Comparison of ENCODE assay signal across 18 cellular contexts in the genomic region with DNA sequence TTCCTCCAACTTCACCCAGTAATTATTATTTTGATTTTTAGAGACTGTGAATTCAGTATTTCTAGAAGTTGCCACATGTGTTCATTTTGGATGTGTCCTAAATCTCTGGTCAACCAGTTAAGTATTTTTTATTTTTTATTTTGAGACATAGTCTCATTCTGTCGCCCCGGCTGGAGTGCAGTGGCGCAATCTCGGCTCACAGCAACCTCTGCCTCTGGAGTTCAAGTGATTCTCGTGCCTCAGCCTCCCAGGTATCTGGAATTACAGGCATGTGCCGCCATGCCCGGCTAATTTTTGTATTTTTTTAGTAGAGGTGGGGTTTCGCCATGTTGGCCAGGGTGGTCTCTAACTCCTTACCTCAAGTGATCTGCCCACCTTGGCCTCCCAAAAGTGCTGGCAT. TPM values are rescaled to one million over a fixed set of nuclear protein-coding genes. Genes with fewer than 3 reads are reported as not detected.
DNase-seq lines count a peak whose midpoint lies in the region; ATAC-seq and TF ChIP-seq lines count a peak whose summit lies in the region.
"Had no signal": no experiment of that assay in that cellular context is flagged by ENCODE, and none has a peak within 500 bp of the region (broad histone marks: within the 10 kb centered on the region; RNA-seq: fewer than 3 reads in every experiment).

No MANE protein-coding gene starts in this region.

- H3K79me2 ChIP-seq in ACC112 (ENCODE audit: control insufficient read depth, insufficient read depth, low read length, unreplicated experiment): peaks cover 66% of the 10 kb centered on the region
- peaks cover 99% of the 10 kb centered on the region for H3K79me2 ChIP-seq in GM23338 (replicated peaks; ENCODE audit: insufficient read depth)
- no peaks in the 10 kb centered on the region for H3K79me2 ChIP-seq in Karpas-422 (ENCODE audit: low read length)

- TF ChIP-seq CTCF in GM23338 (conservative IDR thresholded peaks at IDR 0.05; ENCODE audit: low read depth in 2 of 2) (no peak), chondrocyte (IDR thresholded peaks at IDR 0.05) (no peak), nephron progenitor cell (IDR thresholded peaks at IDR 0.05) (no peak), type B pancreatic cell (conservative IDR thresholded peaks at IDR 0.05) (no peak)

- H3K27ac ChIP-seq in ACC112 (ENCODE audit: low read depth, low read length): peak overlapping the region; percentile 32; the same call in 1 of the 2 replicates
- peak overlapping the region; percentile 53 for H3K27ac ChIP-seq in GM23338 (ENCODE audit: low read depth)
- no peak overlapping the region for H3K27ac ChIP-seq in Karpas-422 (ENCODE audit: low read length)

- no peak overlapping the region for H3K9ac ChIP-seq in Karpas-422 (ENCODE audit: low read length)

- no peak overlapping the region for H3K4me3 Mint-ChIP-seq in GM23338
- H3K4me3 Mint-ChIP-seq in chondrocyte (ENCODE audit: unreplicated experiment): no peak overlapping the region
- H3K4me3 Mint-ChIP-seq in nephron progenitor cell: no peak overlapping the region
- H3K4me3 Mint-ChIP-seq in type B pancreatic cell: no peak overlapping the region
- H3K4me3 Mint-ChIP-seq: neural crest cell; stimulated activated memory B cell treated with anti-CD40 and anti-IgM and Interleukin-4, amounts not matched to agents 10 μg/mL and 1 μg/mL and 100 μg/mL, for 72 hours had no signal

- H3K36me3 ChIP-seq in ACC112 (ENCODE audit: insufficient read depth, low read length) (no peaks in the 10 kb centered on the region), GM23338 (ENCODE audit: insufficient read depth) (no peaks in the 10 kb centered on the region), Karpas-422 (ENCODE audit: insufficient read depth, low read length) (no peaks in the 10 kb centered on the region)
- H3K36me3 ChIP-seq: breast epithelium, HAP-1, uterus had no signal

- H4K20me1 ChIP-seq in GM23338 (replicated peaks; ENCODE audit: insufficient read depth) (peaks cover 13% of the 10 kb centered on the region), Karpas-422 (ENCODE audit: insufficient read depth, low read depth, low read length) (no peaks in the 10 kb centered on the region)

- H3K4me1 ChIP-seq in ACC112 (ENCODE audit: control insufficient read depth, insufficient read depth, low read length, unreplicated experiment) (peaks cover 40% of the 10 kb centered on the region), GM23338 (ENCODE audit: insufficient read depth) (peaks cover 28% of the 10 kb centered on the region), Karpas-422 (ENCODE audit: low read length) (peaks cover 22% of the 10 kb centered on the region)

- H3K4me3 ChIP-seq in ACC112 (ENCODE audit: low read depth, low read length) (no peak overlapping the region), GM23338 (no peak overlapping the region), Karpas-422 (ENCODE audit: low read length) (no peak overlapping the region)
- H3K4me3 ChIP-seq: breast epithelium, HAP-1, uterus had no signal

- peaks cover 42% of the 10 kb centered on the region for H3K4me1 Mint-ChIP-seq in GM23338
- H3K4me1 Mint-ChIP-seq in chondrocyte (ENCODE audit: low read depth): peaks cover 56% of the 10 kb centered on the region
- peaks cover 47% of the 10 kb centered on the region for H3K4me1 Mint-ChIP-seq in nephron progenitor cell
- peaks cover 33% of the 10 kb centered on the region for H3K4me1 Mint-ChIP-seq in type B pancreatic cell (ENCODE audit: unreplicated experiment)

- H2AFZ ChIP-seq in ACC112 (ENCODE audit: low read length, unreplicated experiment): no peak overlapping the region
- no peak overlapping the region for H2AFZ ChIP-seq in GM23338
- H2AFZ ChIP-seq in Karpas-422 (ENCODE audit: low read length): no peak overlapping the region

- no peaks in the 10 kb centered on the region for H3F3A ChIP-seq in GM23338 (replicated peaks; ENCODE audit: low read depth)

- H3K27ac Mint-ChIP-seq in GM23338 (peak overlapping the region; percentile 62), chondrocyte (ENCODE audit: unreplicated experiment) (peak overlapping the region; percentile 25), nephron progenitor cell (peak overlapping the region; percentile 78), type B pancreatic cell (no peak overlapping the region)
- H3K27ac Mint-ChIP-seq: stimulated activated memory B cell treated with anti-CD40 and anti-IgM and Interleukin-4, amounts not matched to agents 10 μg/mL and 1 μg/mL and 100 μg/mL, for 72 hours had no signal

- no peaks in the 10 kb centered on the region for H3K36me3 Mint-ChIP-seq in GM23338 (ENCODE audit: low read depth)
- no peaks in the 10 kb centered on the region for H3K36me3 Mint-ChIP-seq in chondrocyte (ENCODE audit: low read depth)
- H3K36me3 Mint-ChIP-seq in nephron progenitor cell (ENCODE audit: low read depth): peaks cover 9% of the 10 kb centered on the region
- H3K36me3 Mint-ChIP-seq in type B pancreatic cell: peaks cover 3% of the 10 kb centered on the region
- H3K36me3 Mint-ChIP-seq: stimulated activated memory B cell treated with anti-CD40 and anti-IgM and Interleukin-4, amounts not matched to agents 10 μg/mL and 1 μg/mL and 100 μg/mL, for 72 hours had no signal

- H3K9me2 ChIP-seq in GM23338 (ENCODE audit: insufficient read depth) (no peaks in the 10 kb centered on the region), Karpas-422 (replicated peaks; ENCODE audit: insufficient read depth, low read length) (no peaks in the 10 kb centered on the region)

- H3K4me2 ChIP-seq in GM23338: no peak overlapping the region
- H3K4me2 ChIP-seq in Karpas-422 (ENCODE audit: low read depth, low read length, poor library complexity, severe bottlenecking): no peak overlapping the region

- DNase-seq in GM23338 (ENCODE audit: low spot score): no peak
- DNase-seq in chondrocyte (ENCODE audit: low spot score): no peak
- DNase-seq in nephron progenitor cell: no peak
- DNase-seq in Karpas-422: no peak
- DNase-seq in mucosa of gallbladder (ENCODE audit: low spot score): no peak
- no peak for DNase-seq in type B pancreatic cell (ENCODE audit: extremely low spot score, unreplicated experiment)
- DNase-seq: AML-193, Caco-2, NCI-H1694 treated with DMSO at 0.1 percent for 48 hours, NCI-H2227 treated with DMSO at 0.1 percent for 48 hours, uterus had no signal

- no peaks in the 10 kb centered on the region for H3K9me3 ChIP-seq in Karpas-422 (ENCODE audit: low read length)
- H3K9me3 ChIP-seq: breast epithelium, Caco-2, HAP-1, uterus had no signal

- H3K9me3 Mint-ChIP-seq in GM23338: no peaks in the 10 kb centered on the region
- no peaks in the 10 kb centered on the region for H3K9me3 Mint-ChIP-seq in chondrocyte (ENCODE audit: low read depth)
- H3K9me3 Mint-ChIP-seq in nephron progenitor cell: no peaks in the 10 kb centered on the region
- no peaks in the 10 kb centered on the region for H3K9me3 Mint-ChIP-seq in type B pancreatic cell
- H3K9me3 Mint-ChIP-seq: activated naive CD4-positive, alpha-beta T cell treated with anti-CD3 and anti-CD28 coated beads, Interleukin-2, amount 50 U/mL, for 72 hours; neural crest cell; stimulated activated memory B cell treated with anti-CD40 and anti-IgM and Interleukin-4, amounts not matched to agents 10 μg/mL and 1 μg/mL and 100 μg/mL, for 72 hours had no signal

- peaks cover 7% of the 10 kb centered on the region for H3K27me3 Mint-ChIP-seq in GM23338 (ENCODE audit: insufficient read depth, low read depth, poor library complexity)
- H3K27me3 Mint-ChIP-seq in chondrocyte (ENCODE audit: low read depth): no peaks in the 10 kb centered on the region
- H3K27me3 Mint-ChIP-seq in nephron progenitor cell (ENCODE audit: low read depth, poor library complexity): no peaks in the 10 kb centered on the region
- H3K27me3 Mint-ChIP-seq in type B pancreatic cell: no peaks in the 10 kb centered on the region
- H3K27me3 Mint-ChIP-seq: stimulated activated memory B cell treated with anti-CD40 and anti-IgM and Interleukin-4, amounts not matched to agents 10 μg/mL and 1 μg/mL and 100 μg/mL, for 72 hours had no signal

- H3K27me3 ChIP-seq in ACC112 (ENCODE audit: insufficient read depth, low read length): no peaks in the 10 kb centered on the region
- H3K27me3 ChIP-seq in GM23338 (ENCODE audit: insufficient read depth): no peaks in the 10 kb centered on the region
- no peaks in the 10 kb centered on the region for H3K27me3 ChIP-seq in Karpas-422 (ENCODE audit: low read length)
- H3K27me3 ChIP-seq: breast epithelium, uterus had no signal

- ATAC-seq in GM23338: no peak
- ATAC-seq: activated naive CD4-positive, alpha-beta T cell treated with anti-CD3 and anti-CD28 coated beads, Interleukin-2, amount 50 U/mL, for 72 hours; esophagus mucosa; stimulated activated memory B cell treated with anti-CD40 and anti-IgM and Interleukin-4, amounts not matched to agents 10 μg/mL and 1 μg/mL and 100 μg/mL, for 72 hours had no signal

TF ChIP-seq in GM23338, 12 proteins besides CTCF, POLR2A, EP300 and RAD21 (continues in another document):
- TF ChIP-seq EZH2phosphoT487 (IDR thresholded peaks at IDR 0.05; ENCODE audit: unreplicated experiment) (no peak), EZH2 (IDR thresholded peaks at IDR 0.05; ENCODE audit: low read depth, unreplicated experiment) (no peak), JUNB (IDR thresholded peaks at IDR 0.05; ENCODE audit: unreplicated experiment) (no peak), ZNF331 (CRISPR knock-in tag; IDR thresholded peaks at IDR 0.05; ENCODE audit: low read depth) (no peak), STAT1 (IDR thresholded peaks at IDR 0.05; ENCODE audit: unreplicated experiment) (no peak), NANOG (IDR thresholded peaks at IDR 0.05; ENCODE audit: borderline replicate concordance) (no peak), CREB1 (CRISPR knock-in tag; IDR thresholded peaks at IDR 0.05; ENCODE audit: low read depth) (no peak)
- TF ChIP-seq, protein P1, sequence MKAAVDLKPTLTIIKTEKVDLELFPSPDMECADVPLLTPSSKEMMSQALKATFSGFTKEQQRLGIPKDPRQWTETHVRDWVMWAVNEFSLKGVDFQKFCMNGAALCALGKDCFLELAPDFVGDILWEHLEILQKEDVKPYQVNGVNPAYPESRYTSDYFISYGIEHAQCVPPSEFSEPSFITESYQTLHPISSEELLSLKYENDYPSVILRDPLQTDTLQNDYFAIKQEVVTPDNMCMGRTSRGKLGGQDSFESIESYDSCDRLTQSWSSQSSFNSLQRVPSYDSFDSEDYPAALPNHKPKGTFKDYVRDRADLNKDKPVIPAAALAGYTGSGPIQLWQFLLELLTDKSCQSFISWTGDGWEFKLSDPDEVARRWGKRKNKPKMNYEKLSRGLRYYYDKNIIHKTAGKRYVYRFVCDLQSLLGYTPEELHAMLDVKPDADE (IDR thresholded peaks at IDR 0.05): no peak

RNA-seq across cellular contexts. Expression of a gene that starts 8.0 kb away (rescaled TPM):
- 317 and 399 TPM in 2 replicates for total RNA-seq in GM23338 (2014; rRNA removed; shearing (Covaris generic))
- 87.3 and 104 TPM in 2 replicates for polyA plus RNA-seq in GM23338 (2016; fragmentation: Nextera tagmentation; extraction: Ambion mirVana)
- total RNA-seq in chondrocyte (377 to 446 TPM (median 386 TPM) in 3 replicates), mucosa of gallbladder (404 TPM), type B pancreatic cell (ENCODE audit: low replicate concordance) (160 and 201 TPM in 2 replicates)
- 4.9 and 6.2 TPM in 2 replicates for total RNA-seq in Karpas-422 (2014; rRNA removed; shearing (Covaris generic); ENCODE audit: low replicate concordance)

Comparison
In these comparisons a context has a peak if more than half of its experiments do, and no peak if none do; other contexts are left out.
1. RNA of a gene that starts 8.0 kb away (total RNA-seq): 404 TPM in mucosa of gallbladder (single experiment), 317 to 399 TPM in GM23338, 377 to 446 TPM in chondrocyte and 160 to 201 TPM in type B pancreatic cell; 4.9 to 6.2 TPM in Karpas-422; every median in the first group is over 10 times any median in the second.